ENCODE assay signal across 8 cellular contexts in genomic region chr1:182589520-182589919, GRCh38. TPM values are rescaled to one million over a fixed set of nuclear protein-coding genes. Genes with fewer than 3 reads are reported as not detected.
DNase-seq lines count a peak whose midpoint lies in the region; ATAC-seq lines count a peak whose summit lies in the region.

No MANE protein-coding gene starts in this region.

- no peaks in the 10 kb centered on the region for H3K9me3 Mint-ChIP-seq in T-helper 2 cell treated with Interferon-gamma antibody and Interleukin-4, amounts not matched to agents 5 μg/mL and 100 μg/mL, for 36 hours
- no peaks in the 10 kb centered on the region for H3K9me3 Mint-ChIP-seq in activated CD4-positive, alpha-beta memory T cell treated with anti-CD3 and anti-CD28 coated beads for 36 hours

- H3K9me3 ChIP-seq in iPS-18a (ENCODE audit: control insufficient read depth, low read depth, low read length): no peaks in the 10 kb centered on the region
- no peaks in the 10 kb centered on the region for H3K9me3 ChIP-seq in stomach smooth muscle (ENCODE audit: control insufficient read depth in 2 of 2, low read length in 2 of 2)

- POLR2A ChIA-PET in activated CD4-positive, alpha-beta memory T cell treated with anti-CD3 and anti-CD28 coated beads for 36 hours (lab: Charles Lee): interaction anchor here (0.8 to 2.1 kb wide), 4 partner anchors 14 to 198 kb away, joined by 3 to 11 read pairs (median 3); no protein-coding TSS in a partner anchor

- no peak for ATAC-seq in HG02852 (IDR thresholded peaks at IDR 0.05; ENCODE audit: unreplicated experiment)

- intact Hi-C loops in activated CD4-positive, alpha-beta memory T cell treated with anti-CD3 and anti-CD28 coated beads for 36 hours (cut with micrococcal nuclease): loop anchor here (5.0 kb wide), 1 partner anchor 557 kb away; no protein-coding TSS in a partner anchor

- no peak overlapping the region for H3K9ac ChIP-seq in iPS-18a (ENCODE audit: low read length)
- H3K9ac ChIP-seq in stomach smooth muscle (ENCODE audit: low read length in 2 of 2): peak overlapping the region; percentile 83 to 95

- peak overlapping the region; percentile 63 for H3K4me3 ChIP-seq in iPS-18a (ENCODE audit: low read length)
- peak overlapping the region; percentile 85 to 98 for H3K4me3 ChIP-seq in stomach smooth muscle (ENCODE audit: low read length in 2 of 2)

- peak overlapping the region; percentile 94 for H3K4me3 Mint-ChIP-seq in T-helper 2 cell treated with Interferon-gamma antibody and Interleukin-4, amounts not matched to agents 5 μg/mL and 100 μg/mL, for 36 hours
- peak overlapping the region; percentile 94 for H3K4me3 Mint-ChIP-seq in activated CD4-positive, alpha-beta memory T cell treated with anti-CD3 and anti-CD28 coated beads for 36 hours

- CTCF ChIA-PET in activated CD4-positive, alpha-beta memory T cell treated with anti-CD3 and anti-CD28 coated beads for 36 hours (lab: Charles Lee): interaction anchor here (1.7 to 22.4 kb wide), 3 partner anchors 10 to 198 kb away, joined by 4 to 1086 read pairs (median 46); partner anchors contain the start of gene NPL

- H3K4me1 Mint-ChIP-seq in T-helper 2 cell treated with Interferon-gamma antibody and Interleukin-4, amounts not matched to agents 5 μg/mL and 100 μg/mL, for 36 hours (ENCODE audit: low read depth): peaks cover 23% of the 10 kb centered on the region
- peaks cover 38% of the 10 kb centered on the region for H3K4me1 Mint-ChIP-seq in activated CD4-positive, alpha-beta memory T cell treated with anti-CD3 and anti-CD28 coated beads for 36 hours (ENCODE audit: low read depth)

- H3K36me3 Mint-ChIP-seq in T-helper 2 cell treated with Interferon-gamma antibody and Interleukin-4, amounts not matched to agents 5 μg/mL and 100 μg/mL, for 36 hours (ENCODE audit: low read depth): peaks cover 9% of the 10 kb centered on the region
- H3K36me3 Mint-ChIP-seq in activated CD4-positive, alpha-beta memory T cell treated with anti-CD3 and anti-CD28 coated beads for 36 hours: peaks cover 2% of the 10 kb centered on the region

- H3K4me1 ChIP-seq in iPS-18a (ENCODE audit: control insufficient read depth, low read depth, low read length): peaks cover 7% of the 10 kb centered on the region
- H3K4me1 ChIP-seq in stomach smooth muscle (ENCODE audit: control insufficient read depth, insufficient read depth, low read length): peaks cover 21% of the 10 kb centered on the region

- no peak for DNase-seq in T-helper 2 cell treated with Interferon-gamma antibody and Interleukin-4, amounts not matched to agents 5 μg/mL and 100 μg/mL, for 36 hours (ENCODE audit: low spot score)
- DNase-seq in T-helper 2 cell (no peak), DMS53 (lab: John Stamatoyannopoulos, UW) (no peak), NCI-H748 (lab: John Stamatoyannopoulos, UW; ENCODE audit: unreplicated experiment) (no peak)
- no peak for DNase-seq in activated CD4-positive, alpha-beta memory T cell treated with anti-CD3 and anti-CD28 coated beads for 36 hours

- H3K27me3 Mint-ChIP-seq in T-helper 2 cell treated with Interferon-gamma antibody and Interleukin-4, amounts not matched to agents 5 μg/mL and 100 μg/mL, for 36 hours (ENCODE audit: low read depth): peaks cover 16% of the 10 kb centered on the region
- no peaks in the 10 kb centered on the region for H3K27me3 Mint-ChIP-seq in activated CD4-positive, alpha-beta memory T cell treated with anti-CD3 and anti-CD28 coated beads for 36 hours

- H3K36me3 ChIP-seq in iPS-18a (ENCODE audit: control insufficient read depth, low read depth, low read length) (no peaks in the 10 kb centered on the region), stomach smooth muscle (ENCODE audit: control insufficient read depth in 2 of 2, insufficient read depth in 2 of 2, low read length in 2 of 2) (peaks cover 0 to 2% of the 10 kb centered on the region in 2 donors)

- H3K27ac Mint-ChIP-seq in T-helper 2 cell treated with Interferon-gamma antibody and Interleukin-4, amounts not matched to agents 5 μg/mL and 100 μg/mL, for 36 hours: peak overlapping the region; percentile 99
- peak overlapping the region; percentile 99 for H3K27ac Mint-ChIP-seq in activated CD4-positive, alpha-beta memory T cell treated with anti-CD3 and anti-CD28 coated beads for 36 hours

- H3K27ac ChIP-seq in iPS-18a (ENCODE audit: low read length) (no peak overlapping the region), stomach smooth muscle (ENCODE audit: low read length) (peak overlapping the region; percentile 85)

- H3K27me3 ChIP-seq in iPS-18a (ENCODE audit: control insufficient read depth, insufficient read depth, low read length) (no peaks in the 10 kb centered on the region), stomach smooth muscle (ENCODE audit: control insufficient read depth in 1 of 2, insufficient read depth in 2 of 2, low read length in 2 of 2) (no peaks in the 10 kb centered on the region)

RNA-seq across cellular contexts. Expression of gene RNASEL, which starts 0.5 kb away (rescaled TPM):
- total RNA-seq in activated CD4-positive, alpha-beta memory T cell treated with anti-CD3 and anti-CD28 coated beads for 36 hours: 1 to 10 TPM; 4.5 TPM

RNA-seq across cellular contexts. Expression of gene RGS16, which starts 14.7 kb away (rescaled TPM):
- 10 to 100 TPM; 49.8 to 51.9 TPM for total RNA-seq in activated CD4-positive, alpha-beta memory T cell treated with anti-CD3 and anti-CD28 coated beads for 36 hours
